ENCODE assay signal across 1 cellular context in the genomic region with DNA sequence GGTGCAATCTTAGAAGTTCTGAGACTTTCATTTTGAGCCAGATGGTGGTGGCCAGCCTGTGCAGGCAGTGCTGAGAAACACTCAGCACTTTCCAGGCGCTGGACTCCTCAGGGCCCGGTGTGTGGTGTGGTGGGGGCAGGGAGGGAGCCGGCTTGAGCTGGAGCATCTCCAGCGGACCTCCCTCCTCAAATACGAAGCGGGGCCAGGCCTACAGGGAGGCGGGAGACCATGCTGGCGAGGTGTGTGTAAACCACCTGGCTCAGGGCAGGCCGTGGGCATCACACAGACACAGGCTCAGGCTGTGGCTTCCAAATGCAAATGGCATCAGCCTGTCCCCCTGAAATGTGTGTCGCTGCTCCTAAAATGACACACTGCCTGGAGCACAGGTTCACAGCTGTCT.
TF ChIP-seq lines count a peak whose summit lies in the region.

No MANE protein-coding gene starts in this region.

TF ChIP-seq in GM23338, 12 proteins besides CTCF, POLR2A, EP300 and RAD21 (continued from another document):
- TF ChIP-seq, protein P1, sequence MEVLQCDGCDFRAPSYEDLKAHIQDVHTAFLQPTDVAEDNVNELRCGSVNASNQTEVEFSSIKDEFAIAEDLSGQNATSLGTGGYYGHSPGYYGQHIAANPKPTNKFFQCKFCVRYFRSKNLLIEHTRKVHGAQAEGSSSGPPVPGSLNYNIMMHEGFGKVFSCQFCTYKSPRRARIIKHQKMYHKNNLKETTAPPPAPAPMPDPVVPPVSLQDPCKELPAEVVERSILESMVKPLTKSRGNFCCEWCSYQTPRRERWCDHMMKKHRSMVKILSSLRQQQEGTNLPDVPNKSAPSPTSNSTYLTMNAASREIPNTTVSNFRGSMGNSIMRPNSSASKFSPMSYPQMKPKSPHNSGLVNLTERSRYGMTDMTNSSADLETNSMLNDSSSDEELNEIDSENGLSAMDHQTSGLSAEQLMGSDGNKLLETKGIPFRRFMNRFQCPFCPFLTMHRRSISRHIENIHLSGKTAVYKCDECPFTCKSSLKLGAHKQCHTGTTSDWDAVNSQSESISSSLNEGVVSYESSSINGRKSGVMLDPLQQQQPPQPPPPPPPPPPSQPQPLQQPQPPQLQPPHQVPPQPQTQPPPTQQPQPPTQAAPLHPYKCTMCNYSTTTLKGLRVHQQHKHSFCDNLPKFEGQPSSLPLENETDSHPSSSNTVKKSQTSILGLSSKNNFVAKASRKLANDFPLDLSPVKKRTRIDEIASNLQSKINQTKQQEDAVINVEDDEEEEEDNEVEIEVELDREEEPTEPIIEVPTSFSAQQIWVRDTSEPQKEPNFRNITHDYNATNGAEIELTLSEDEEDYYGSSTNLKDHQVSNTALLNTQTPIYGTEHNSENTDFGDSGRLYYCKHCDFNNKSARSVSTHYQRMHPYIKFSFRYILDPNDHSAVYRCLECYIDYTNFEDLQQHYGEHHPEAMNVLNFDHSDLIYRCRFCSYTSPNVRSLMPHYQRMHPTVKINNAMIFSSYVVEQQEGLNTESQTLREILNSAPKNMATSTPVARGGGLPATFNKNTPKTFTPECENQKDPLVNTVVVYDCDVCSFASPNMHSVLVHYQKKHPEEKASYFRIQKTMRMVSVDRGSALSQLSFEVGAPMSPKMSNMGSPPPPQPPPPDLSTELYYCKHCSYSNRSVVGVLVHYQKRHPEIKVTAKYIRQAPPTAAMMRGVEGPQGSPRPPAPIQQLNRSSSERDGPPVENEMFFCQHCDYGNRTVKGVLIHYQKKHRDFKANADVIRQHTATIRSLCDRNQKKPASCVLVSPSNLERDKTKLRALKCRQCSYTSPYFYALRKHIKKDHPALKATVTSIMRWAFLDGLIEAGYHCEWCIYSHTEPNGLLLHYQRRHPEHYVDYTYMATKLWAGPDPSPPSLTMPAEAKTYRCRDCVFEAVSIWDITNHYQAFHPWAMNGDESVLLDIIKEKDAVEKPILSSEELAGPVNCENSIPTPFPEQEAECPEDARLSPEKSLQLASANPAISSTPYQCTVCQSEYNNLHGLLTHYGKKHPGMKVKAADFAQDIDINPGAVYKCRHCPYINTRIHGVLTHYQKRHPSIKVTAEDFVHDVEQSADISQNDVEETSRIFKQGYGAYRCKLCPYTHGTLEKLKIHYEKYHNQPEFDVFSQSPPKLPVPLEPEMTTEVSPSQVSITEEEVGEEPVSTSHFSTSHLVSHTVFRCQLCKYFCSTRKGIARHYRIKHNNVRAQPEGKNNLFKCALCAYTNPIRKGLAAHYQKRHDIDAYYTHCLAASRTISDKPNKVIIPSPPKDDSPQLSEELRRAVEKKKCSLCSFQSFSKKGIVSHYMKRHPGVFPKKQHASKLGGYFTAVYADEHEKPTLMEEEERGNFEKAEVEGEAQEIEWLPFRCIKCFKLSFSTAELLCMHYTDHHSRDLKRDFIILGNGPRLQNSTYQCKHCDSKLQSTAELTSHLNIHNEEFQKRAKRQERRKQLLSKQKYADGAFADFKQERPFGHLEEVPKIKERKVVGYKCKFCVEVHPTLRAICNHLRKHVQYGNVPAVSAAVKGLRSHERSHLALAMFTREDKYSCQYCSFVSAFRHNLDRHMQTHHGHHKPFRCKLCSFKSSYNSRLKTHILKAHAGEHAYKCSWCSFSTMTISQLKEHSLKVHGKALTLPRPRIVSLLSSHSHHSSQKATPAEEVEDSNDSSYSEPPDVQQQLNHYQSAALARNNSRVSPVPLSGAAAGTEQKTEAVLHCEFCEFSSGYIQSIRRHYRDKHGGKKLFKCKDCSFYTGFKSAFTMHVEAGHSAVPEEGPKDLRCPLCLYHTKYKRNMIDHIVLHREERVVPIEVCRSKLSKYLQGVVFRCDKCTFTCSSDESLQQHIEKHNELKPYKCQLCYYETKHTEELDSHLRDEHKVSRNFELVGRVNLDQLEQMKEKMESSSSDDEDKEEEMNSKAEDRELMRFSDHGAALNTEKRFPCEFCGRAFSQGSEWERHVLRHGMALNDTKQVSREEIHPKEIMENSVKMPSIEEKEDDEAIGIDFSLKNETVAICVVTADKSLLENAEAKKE (CRISPR knock-in tag; IDR thresholded peaks at IDR 0.05) = no peak
- TF ChIP-seq, protein P2, sequence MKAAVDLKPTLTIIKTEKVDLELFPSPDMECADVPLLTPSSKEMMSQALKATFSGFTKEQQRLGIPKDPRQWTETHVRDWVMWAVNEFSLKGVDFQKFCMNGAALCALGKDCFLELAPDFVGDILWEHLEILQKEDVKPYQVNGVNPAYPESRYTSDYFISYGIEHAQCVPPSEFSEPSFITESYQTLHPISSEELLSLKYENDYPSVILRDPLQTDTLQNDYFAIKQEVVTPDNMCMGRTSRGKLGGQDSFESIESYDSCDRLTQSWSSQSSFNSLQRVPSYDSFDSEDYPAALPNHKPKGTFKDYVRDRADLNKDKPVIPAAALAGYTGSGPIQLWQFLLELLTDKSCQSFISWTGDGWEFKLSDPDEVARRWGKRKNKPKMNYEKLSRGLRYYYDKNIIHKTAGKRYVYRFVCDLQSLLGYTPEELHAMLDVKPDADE (IDR thresholded peaks at IDR 0.05) = no peak
- TF ChIP-seq EZH2 (IDR thresholded peaks at IDR 0.05; ENCODE audit: low read depth, unreplicated experiment) (no peak), EZH2phosphoT487 (IDR thresholded peaks at IDR 0.05; ENCODE audit: unreplicated experiment) (no peak), ZNF114 (CRISPR knock-in tag; IDR thresholded peaks at IDR 0.05) (no peak), CREB1 (CRISPR knock-in tag; IDR thresholded peaks at IDR 0.05; ENCODE audit: low read depth) (no peak)
- TF ChIP-seq, protein P3, sequence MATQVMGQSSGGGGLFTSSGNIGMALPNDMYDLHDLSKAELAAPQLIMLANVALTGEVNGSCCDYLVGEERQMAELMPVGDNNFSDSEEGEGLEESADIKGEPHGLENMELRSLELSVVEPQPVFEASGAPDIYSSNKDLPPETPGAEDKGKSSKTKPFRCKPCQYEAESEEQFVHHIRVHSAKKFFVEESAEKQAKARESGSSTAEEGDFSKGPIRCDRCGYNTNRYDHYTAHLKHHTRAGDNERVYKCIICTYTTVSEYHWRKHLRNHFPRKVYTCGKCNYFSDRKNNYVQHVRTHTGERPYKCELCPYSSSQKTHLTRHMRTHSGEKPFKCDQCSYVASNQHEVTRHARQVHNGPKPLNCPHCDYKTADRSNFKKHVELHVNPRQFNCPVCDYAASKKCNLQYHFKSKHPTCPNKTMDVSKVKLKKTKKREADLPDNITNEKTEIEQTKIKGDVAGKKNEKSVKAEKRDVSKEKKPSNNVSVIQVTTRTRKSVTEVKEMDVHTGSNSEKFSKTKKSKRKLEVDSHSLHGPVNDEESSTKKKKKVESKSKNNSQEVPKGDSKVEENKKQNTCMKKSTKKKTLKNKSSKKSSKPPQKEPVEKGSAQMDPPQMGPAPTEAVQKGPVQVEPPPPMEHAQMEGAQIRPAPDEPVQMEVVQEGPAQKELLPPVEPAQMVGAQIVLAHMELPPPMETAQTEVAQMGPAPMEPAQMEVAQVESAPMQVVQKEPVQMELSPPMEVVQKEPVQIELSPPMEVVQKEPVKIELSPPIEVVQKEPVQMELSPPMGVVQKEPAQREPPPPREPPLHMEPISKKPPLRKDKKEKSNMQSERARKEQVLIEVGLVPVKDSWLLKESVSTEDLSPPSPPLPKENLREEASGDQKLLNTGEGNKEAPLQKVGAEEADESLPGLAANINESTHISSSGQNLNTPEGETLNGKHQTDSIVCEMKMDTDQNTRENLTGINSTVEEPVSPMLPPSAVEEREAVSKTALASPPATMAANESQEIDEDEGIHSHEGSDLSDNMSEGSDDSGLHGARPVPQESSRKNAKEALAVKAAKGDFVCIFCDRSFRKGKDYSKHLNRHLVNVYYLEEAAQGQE (IDR thresholded peaks at IDR 0.05; ENCODE audit: unreplicated experiment) = no peak
